ENCODE assay signal across 11 cellular contexts in the genomic region with DNA sequence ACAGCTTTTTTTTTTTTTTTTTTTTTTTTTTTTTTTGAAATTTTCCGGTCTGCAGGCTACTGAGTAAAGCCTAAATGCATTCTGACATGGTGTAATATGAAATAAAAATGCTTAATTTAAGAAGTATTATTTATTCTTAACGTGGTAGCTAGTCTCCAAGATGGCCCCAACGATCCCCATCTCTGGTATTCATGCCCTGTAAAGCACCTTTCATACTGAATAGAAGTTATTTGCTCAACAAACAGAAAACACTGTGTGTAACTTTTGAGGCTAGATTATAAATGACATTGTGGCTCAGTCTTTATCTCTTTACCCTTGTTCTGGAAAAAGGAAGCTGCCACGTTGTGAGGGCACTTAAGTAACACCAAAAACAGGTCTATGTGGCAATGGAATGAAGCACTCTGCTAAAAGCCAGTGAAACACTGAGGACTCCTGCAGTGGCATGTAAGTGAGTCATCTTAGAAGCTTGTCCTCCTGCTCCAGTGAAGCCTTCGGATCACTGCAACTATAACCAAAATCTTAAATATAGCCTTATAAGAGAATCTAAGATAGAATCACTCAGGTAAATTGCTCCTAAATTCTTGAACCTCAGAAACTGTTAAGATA.
DNase-seq lines count a peak whose midpoint lies in the region; ATAC-seq and TF ChIP-seq lines count a peak whose summit lies in the region.
"Had no signal": no experiment of that assay in that cellular context is flagged by ENCODE, and none has a peak within 500 bp of the region (broad histone marks: within the 10 kb centered on the region; RNA-seq: fewer than 3 reads in every experiment).

No MANE protein-coding gene starts in this region.

- TF ChIP-seq EP300 in transverse colon (IDR thresholded peaks at IDR 0.05; ENCODE audit: low read depth): no peak

- H3K9me3 ChIP-seq in MG63 (no peaks in the 10 kb centered on the region), transverse colon (peaks cover 0 to 2% of the 10 kb centered on the region in 2 donors)

- no peaks in the 10 kb centered on the region for H3K27me3 ChIP-seq in MG63
- H3K27me3 ChIP-seq in transverse colon: no peaks in the 10 kb centered on the region

- H3K36me3 ChIP-seq in MG63: no peaks in the 10 kb centered on the region; the same call in 1 of the 2 replicates
- H3K36me3 ChIP-seq in transverse colon: no peaks in the 10 kb centered on the region

- peak; percentile 30 for DNase-seq in Caki2 (ENCODE audit: low read depth)
- DNase-seq in MG63: peak; percentile 9
- DNase-seq in astrocyte of the cerebellum (ENCODE audit: low read depth): peak; percentile 77
- DNase-seq in kidney glomerular epithelial cell (lab: John Stamatoyannopoulos, UW): peak; percentile 37
- DNase-seq in middle frontal gyrus (ENCODE audit: extremely low spot score, low spot score): no peak
- no peak for DNase-seq in superior temporal gyrus (ENCODE audit: extremely low spot score)
- no peak for DNase-seq in transverse colon
- DNase-seq: kidney, NCI-H748 treated with DMSO at 0.1 percent for 48 hours had no signal

- TF ChIP-seq POLR2A in transverse colon (IDR thresholded peaks at IDR 0.05): no peak

- no peaks in the 10 kb centered on the region for H3K4me1 ChIP-seq in transverse colon

- H3K4me3 ChIP-seq in MG63: no peak overlapping the region
- H3K4me3 ChIP-seq in astrocyte of the cerebellum (ENCODE audit: low read depth, low read length): no peak overlapping the region
- H3K4me3 ChIP-seq in transverse colon: no peak overlapping the region
- H3K4me3 ChIP-seq: skin epidermis had no signal

- 68 to 69% methylated on average over 5 of the region's 5 CpGs for WGBS in transverse colon (ENCODE audit: low coverage in 1 of 2), 2 donors

- in situ Hi-C loops in Caki2 (cut with HindIII; ENCODE audit: low pct_unique_long_range_greater_than_20kb, low sequenced_read_pairs): no loop called here
- in situ Hi-C loops in astrocyte of the cerebellum (cut with HindIII; ENCODE audit: low sequenced_read_pairs): no loop called here
- in situ Hi-C loops in transverse colon (cut with MboI; ENCODE audit: low pct_ligation_motif_present in 1 of 4, low pct_unique_long_range_greater_than_20kb in 1 of 4, low sequenced_read_pairs in 3 of 4): no loop called here

- no peak for ATAC-seq in GM18907 (IDR thresholded peaks at IDR 0.05; ENCODE audit: unreplicated experiment)

- intact Hi-C loops in transverse colon (cut with DNase I; ENCODE audit: low total_unique reads): no loop called here

- no peak overlapping the region for H3K27ac ChIP-seq in transverse colon
- H3K27ac ChIP-seq: skin epidermis had no signal

- TF ChIP-seq CTCF in astrocyte of the cerebellum (IDR thresholded peaks at IDR 0.05; ENCODE audit: low read depth, low read length, missing control alignments) (no peak), transverse colon (IDR thresholded peaks at IDR 0.05) (no peak)

Comparison
In these comparisons a context has a peak if more than half of its experiments do, and no peak if none do; other contexts are left out.
1. DNase-seq: peak in Caki2 (single experiment), MG63 (single experiment), astrocyte of the cerebellum (single experiment) and kidney glomerular epithelial cell (single experiment); none in middle frontal gyrus (single experiment), superior temporal gyrus (single experiment) and transverse colon (single experiment).